ENCODE assay signal across 16 cellular contexts in the genomic region with DNA sequence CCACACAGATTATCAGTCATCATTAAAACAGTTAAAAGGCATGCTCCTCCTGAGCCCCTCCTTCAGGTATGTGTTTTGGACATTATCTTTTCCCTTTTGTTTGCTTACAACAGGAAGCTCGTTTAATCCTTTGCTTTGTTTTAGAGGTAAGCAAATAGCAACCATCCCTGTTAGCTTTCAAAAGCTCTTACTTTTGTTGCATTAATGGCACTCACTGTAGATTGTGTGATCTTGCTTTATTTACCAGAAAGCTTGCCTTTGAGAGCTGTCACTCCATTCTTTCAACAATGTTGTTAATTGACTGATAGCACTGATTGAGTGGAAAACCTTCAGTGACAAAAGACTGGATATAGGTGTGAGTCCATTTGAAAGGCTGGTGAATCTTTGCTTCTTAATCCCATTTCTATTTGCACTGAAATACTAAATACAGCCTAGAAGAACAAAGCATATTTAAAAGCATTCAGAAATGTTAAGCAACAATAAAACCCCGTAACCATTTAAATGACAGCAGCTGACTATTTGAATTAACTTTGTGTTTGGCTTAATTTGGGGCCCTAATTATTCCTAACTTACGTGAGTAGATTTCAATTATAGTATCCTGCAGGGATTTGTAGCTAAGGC. TPM values are rescaled to one million over a fixed set of nuclear protein-coding genes. Genes with fewer than 3 reads are reported as not detected.
A peak's percentile ranks its signal among the peaks of the same experiment; 100 is the strongest.
DNase-seq lines count a peak whose midpoint lies in the region; ATAC-seq and TF ChIP-seq lines count a peak whose summit lies in the region.
"Had no signal": no experiment of that assay in that cellular context is flagged by ENCODE, and none has a peak within 500 bp of the region (broad histone marks: within the 10 kb centered on the region; RNA-seq: fewer than 3 reads in every experiment).

No MANE protein-coding gene starts in this region.

- peaks cover 7% of the 10 kb centered on the region; the same call in 1 of the 2 replicates for H3K36me3 ChIP-seq in HUES6 (ENCODE audit: control insufficient read depth, insufficient read depth, low read length)
- H3K36me3 ChIP-seq in SU-DHL-6 (ENCODE audit: low read length), result no peaks in the 10 kb centered on the region
- peaks cover 16% of the 10 kb centered on the region for H3K36me3 ChIP-seq in neural progenitor cell
- H3K36me3 ChIP-seq: lower lobe of right lung, tibial artery had no signal

- H3K27me3 Mint-ChIP-seq in neural progenitor cell (ENCODE audit: insufficient read depth, low read depth), result no peaks in the 10 kb centered on the region
- H3K27me3 Mint-ChIP-seq: naive B cell had no signal

- H3K36me3 Mint-ChIP-seq in neural progenitor cell, result peaks cover 20% of the 10 kb centered on the region
- H3K36me3 Mint-ChIP-seq: activated naive CD4-positive, alpha-beta T cell treated with anti-CD3 and anti-CD28 coated beads, Interleukin-2, amount 50 U/mL, for 72 hours; naive B cell had no signal

- no peaks in the 10 kb centered on the region for H3K27me3 ChIP-seq in HUES6 (ENCODE audit: control insufficient read depth, insufficient read depth, low read length)
- no peaks in the 10 kb centered on the region for H3K27me3 ChIP-seq in SU-DHL-6 (ENCODE audit: low read length)
- no peaks in the 10 kb centered on the region for H3K27me3 ChIP-seq in neural progenitor cell
- H3K27me3 ChIP-seq: body of pancreas, tibial artery had no signal

- peaks cover 51% of the 10 kb centered on the region for H3K4me1 Mint-ChIP-seq in neural progenitor cell
- H3K4me1 Mint-ChIP-seq: naive B cell had no signal

- H3K9me2 ChIP-seq in SU-DHL-6 (replicated peaks; ENCODE audit: insufficient read depth, low read length), result no peaks in the 10 kb centered on the region

- H2AFZ ChIP-seq in SU-DHL-6 (ENCODE audit: low read depth, low read length, severe bottlenecking) (peak overlapping the region; percentile 1), neural progenitor cell (replicated peaks) (no peak overlapping the region)

- H4K20me1 ChIP-seq in SU-DHL-6 (ENCODE audit: low read depth, low read length) (no peaks in the 10 kb centered on the region), neural progenitor cell (ENCODE audit: low read depth) (peaks cover 82% of the 10 kb centered on the region)

- H3K79me2 ChIP-seq in SU-DHL-6 (ENCODE audit: insufficient read depth, low read length), result no peaks in the 10 kb centered on the region
- peaks cover 100% of the 10 kb centered on the region for H3K79me2 ChIP-seq in neural progenitor cell (ENCODE audit: low read depth)

- no peak overlapping the region for H3K27ac Mint-ChIP-seq in neural progenitor cell
- H3K27ac Mint-ChIP-seq: activated naive CD4-positive, alpha-beta T cell treated with anti-CD3 and anti-CD28 coated beads, Interleukin-2, amount 50 U/mL, for 72 hours; naive B cell; progenitor cell of endocrine pancreas had no signal

- H3K4me3 Mint-ChIP-seq in neural progenitor cell, result no peak overlapping the region
- H3K4me3 Mint-ChIP-seq: naive B cell had no signal

- H3K9me3 ChIP-seq in HUES6 (ENCODE audit: control insufficient read depth, insufficient read depth, low read depth, low read length) (no peaks in the 10 kb centered on the region), SU-DHL-6 (ENCODE audit: insufficient read depth, low read length) (no peaks in the 10 kb centered on the region), neural progenitor cell (ENCODE audit: low read depth) (no peaks in the 10 kb centered on the region)
- H3K9me3 ChIP-seq: body of pancreas, lower lobe of right lung, tibial artery had no signal

- peaks cover 46% of the 10 kb centered on the region for H3K4me1 ChIP-seq in HUES6 (ENCODE audit: control insufficient read depth, insufficient read depth, low read length)
- H3K4me1 ChIP-seq in neural progenitor cell, result peaks cover 76% of the 10 kb centered on the region
- H3K4me1 ChIP-seq: body of pancreas had no signal

- DNase-seq in NCI-H2081 (lab: John Stamatoyannopoulos, UW) (peak; percentile 52 to 88), neural progenitor cell (ENCODE audit: low spot score) (peak; percentile 69)
- DNase-seq: body of pancreas, DMS 273 treated with DMSO at 0.1 percent for 48 hours, lower lobe of right lung, naive B cell, NCI-H226, PC-3, tibial artery had no signal

- no peak overlapping the region for H3K4me3 ChIP-seq in HUES6 (ENCODE audit: low read depth, low read length)
- no peak overlapping the region for H3K4me3 ChIP-seq in SU-DHL-6 (ENCODE audit: insufficient read depth, low read length, poor library complexity, severe bottlenecking)
- H3K4me3 ChIP-seq in neural progenitor cell, result peak overlapping the region; percentile 6
- H3K4me3 ChIP-seq: body of pancreas, lower lobe of right lung, tibial artery had no signal

- no peak overlapping the region for H3K4me2 ChIP-seq in SU-DHL-6 (ENCODE audit: low read depth, low read length, poor library complexity, severe bottlenecking)
- peak overlapping the region; percentile 71 for H3K4me2 ChIP-seq in neural progenitor cell

- H3K27ac ChIP-seq in HUES6 (ENCODE audit: low read depth, low read length), result peak overlapping the region; percentile 63
- H3K27ac ChIP-seq in SU-DHL-6 (ENCODE audit: low read depth, low read length), result no peak overlapping the region
- peak overlapping the region; percentile 87 for H3K27ac ChIP-seq in neural progenitor cell
- H3K27ac ChIP-seq: body of pancreas, lower lobe of right lung, tibial artery had no signal

- H3F3A ChIP-seq in SU-DHL-6 (ENCODE audit: insufficient read depth) (no peaks in the 10 kb centered on the region), neural progenitor cell (ENCODE audit: low read depth) (peaks cover 65% of the 10 kb centered on the region)

- TF ChIP-seq CTCF in SU-DHL-6 (IDR thresholded peaks at IDR 0.05; ENCODE audit: insufficient read depth, low read length, poor library complexity, severe bottlenecking) (no peak), neural progenitor cell (IDR thresholded peaks at IDR 0.05) (no peak)

- H3K9ac ChIP-seq in HUES6 (ENCODE audit: low read length) (no peak overlapping the region), SU-DHL-6 (ENCODE audit: low read length) (no peak overlapping the region), neural progenitor cell (no peak overlapping the region)

- no peaks in the 10 kb centered on the region for H3K9me3 Mint-ChIP-seq in neural progenitor cell
- H3K9me3 Mint-ChIP-seq: activated naive CD4-positive, alpha-beta T cell treated with anti-CD3 and anti-CD28 coated beads, Interleukin-2, amount 50 U/mL, for 72 hours; naive B cell had no signal

- no peak for ATAC-seq in HG02973 (IDR thresholded peaks at IDR 0.05; ENCODE audit: unreplicated experiment)
- no peak for ATAC-seq in HG02852 (IDR thresholded peaks at IDR 0.05; ENCODE audit: unreplicated experiment)
- no peak for ATAC-seq in HG02981 (IDR thresholded peaks at IDR 0.05; ENCODE audit: unreplicated experiment)
- ATAC-seq: activated naive CD4-positive, alpha-beta T cell treated with anti-CD3 and anti-CD28 coated beads, Interleukin-2, amount 50 U/mL, for 72 hours; body of pancreas; PC-3 had no signal

RNA-seq across cellular contexts. Expression of a gene that starts 48.3 kb away (rescaled TPM):
- total RNA-seq in neural progenitor cell (ENCODE audit: low replicate concordance), result 201 and 270 TPM in 2 replicates
- total RNA-seq: activated naive CD4-positive, alpha-beta T cell treated with anti-CD3 and anti-CD28 coated beads, Interleukin-2, amount 50 U/mL, for 72 hours had no signal
